Comparison of ENCODE assay signal across 10 cellular contexts in the genomic region with DNA sequence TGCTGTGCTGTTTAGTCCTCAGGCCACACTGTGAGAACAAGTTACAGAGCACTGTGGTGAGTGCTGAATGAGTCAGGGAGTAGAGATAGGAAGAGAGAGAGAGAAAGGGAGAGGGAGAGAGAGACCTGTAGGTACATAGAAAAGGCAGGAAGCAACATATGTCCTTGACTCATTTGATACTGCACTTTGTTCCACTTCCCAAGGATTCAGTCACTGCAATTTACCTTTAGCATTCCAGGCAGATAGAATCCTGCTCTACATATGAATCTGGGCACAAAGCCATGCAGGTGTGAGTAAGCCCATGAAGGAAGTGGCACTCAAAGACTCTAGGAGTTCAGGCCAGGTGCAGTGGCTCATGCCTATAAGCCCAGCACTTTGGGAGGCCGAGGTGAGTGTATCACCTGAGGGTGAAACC. TPM values are rescaled to one million over a fixed set of nuclear protein-coding genes. Genes with fewer than 3 reads are reported as not detected.
A peak's percentile ranks its signal among the peaks of the same experiment; 100 is the strongest.
DNase-seq lines count a peak whose midpoint lies in the region; ATAC-seq and TF ChIP-seq lines count a peak whose summit lies in the region.
"Had no signal": no experiment of that assay in that cellular context is flagged by ENCODE, and none has a peak within 500 bp of the region (broad histone marks: within the 10 kb centered on the region; RNA-seq: fewer than 3 reads in every experiment).

No MANE protein-coding gene starts in this region.

- H3K4me1 ChIP-seq in mesenchymal stem cell (ENCODE audit: control insufficient read depth, insufficient read depth, low read depth, low read length) (no peaks in the 10 kb centered on the region), endodermal cell (ENCODE audit: control insufficient read depth, insufficient read depth, low read length) (no peaks in the 10 kb centered on the region)

- H2BK120ac ChIP-seq in mesenchymal stem cell (ENCODE audit: low read depth, low read length), result no peak overlapping the region

- no peak overlapping the region for H2BK5ac ChIP-seq in mesenchymal stem cell (ENCODE audit: low read depth, low read length, poor library complexity, severe bottlenecking)

- H3K27me3 ChIP-seq in mesenchymal stem cell (ENCODE audit: control insufficient read depth in 1 of 2, insufficient read depth in 1 of 2, low read length in 2 of 2), result peaks cover 5 to 13% of the 10 kb centered on the region in 2 experiments
- no peaks in the 10 kb centered on the region for H3K27me3 ChIP-seq in endodermal cell (ENCODE audit: control insufficient read depth, insufficient read depth, low read length, poor library complexity, severe bottlenecking)
- H3K27me3 ChIP-seq: ovary had no signal

- H3K4me1 Mint-ChIP-seq in activated T-helper 17 cell treated with anti-CD3 and anti-CD28 coated beads, Interleukin-2, amount 50 U/mL, for 72 hours, result peaks cover 31% of the 10 kb centered on the region
- H3K4me1 Mint-ChIP-seq in endodermal cell, result no peaks in the 10 kb centered on the region

- H2AFZ ChIP-seq in mesenchymal stem cell (ENCODE audit: low read depth, low read length), result no peak overlapping the region

- no peaks in the 10 kb centered on the region for H3K9me3 ChIP-seq in mesenchymal stem cell (ENCODE audit: control insufficient read depth, low read length)
- no peaks in the 10 kb centered on the region for H3K9me3 ChIP-seq in endodermal cell (ENCODE audit: control insufficient read depth, low read length)
- H3K9me3 ChIP-seq: ovary had no signal

- H3K9ac ChIP-seq in mesenchymal stem cell (ENCODE audit: low read length), result no peak overlapping the region
- no peak overlapping the region for H3K9ac ChIP-seq in endodermal cell (ENCODE audit: extremely low read depth, low read length, poor library complexity, severe bottlenecking)

- DNase-seq in DMS79 treated with DMSO at 0.1 percent for 48 hours (lab: John Stamatoyannopoulos, UW), result peak; percentile 86
- DNase-seq in NCI-H1105 (lab: John Stamatoyannopoulos, UW), result peak; percentile 44
- DNase-seq in mesenchymal stem cell, result peak; percentile 7
- DNase-seq in hippocampal formation (lab: John Stamatoyannopoulos, UW), result no peak
- no peak for DNase-seq in endodermal cell
- DNase-seq: ovary had no signal

- H3K4me3 ChIP-seq in mesenchymal stem cell (ENCODE audit: insufficient read depth in 1 of 2, low read depth in 1 of 2, low read length in 2 of 2), result no peak overlapping the region
- H3K4me3 ChIP-seq in endodermal cell (ENCODE audit: low read length), result no peak overlapping the region
- H3K4me3 ChIP-seq: ovary had no signal

- H3K14ac ChIP-seq in mesenchymal stem cell (ENCODE audit: low read length in 2 of 2), result no peak overlapping the region

- H4K8ac ChIP-seq in mesenchymal stem cell (ENCODE audit: low read length), result no peak overlapping the region

- no peaks in the 10 kb centered on the region for H3K27me3 Mint-ChIP-seq in activated T-helper 17 cell treated with anti-CD3 and anti-CD28 coated beads, Interleukin-2, amount 50 U/mL, for 72 hours
- H3K27me3 Mint-ChIP-seq in endodermal cell (ENCODE audit: insufficient read depth), result no peaks in the 10 kb centered on the region

- H3K4me3 Mint-ChIP-seq in activated T-helper 17 cell treated with anti-CD3 and anti-CD28 coated beads, Interleukin-2, amount 50 U/mL, for 72 hours, result peak overlapping the region; percentile 89
- no peak overlapping the region for H3K4me3 Mint-ChIP-seq in endodermal cell

- H2BK15ac ChIP-seq in mesenchymal stem cell (ENCODE audit: low read depth, poor library complexity, severe bottlenecking), result no peak overlapping the region

- H3K27ac ChIP-seq in mesenchymal stem cell (ENCODE audit: low read length, poor library complexity, severe bottlenecking) (no peak overlapping the region), endodermal cell (ENCODE audit: low read depth, low read length) (no peak overlapping the region)
- H3K27ac ChIP-seq: ovary had no signal

- no peak overlapping the region for H2AK5ac ChIP-seq in mesenchymal stem cell (ENCODE audit: low read length, severe bottlenecking)

- no peaks in the 10 kb centered on the region for H3K79me1 ChIP-seq in mesenchymal stem cell (replicated peaks; ENCODE audit: low read length, poor library complexity, severe bottlenecking)

- H2BK12ac ChIP-seq in mesenchymal stem cell (ENCODE audit: low read length in 2 of 2), result no peak overlapping the region

- H3K36me3 ChIP-seq in mesenchymal stem cell (ENCODE audit: control insufficient read depth in 1 of 2, insufficient read depth in 2 of 2, low read depth in 1 of 2, low read length in 2 of 2) (no peaks in the 10 kb centered on the region), endodermal cell (ENCODE audit: control insufficient read depth, insufficient read depth, low read length) (no peaks in the 10 kb centered on the region)
- H3K36me3 ChIP-seq: ovary had no signal

- no peak overlapping the region for H3K4me2 ChIP-seq in mesenchymal stem cell (ENCODE audit: low read length, poor library complexity, severe bottlenecking)

- H3K23ac ChIP-seq in mesenchymal stem cell (ENCODE audit: low read length in 2 of 2), result no peak overlapping the region

- H3K18ac ChIP-seq in mesenchymal stem cell (ENCODE audit: low read depth in 1 of 2, low read length in 2 of 2), result no peak overlapping the region

- H3K4ac ChIP-seq in mesenchymal stem cell (ENCODE audit: low read depth in 1 of 2, low read length in 2 of 2), result no peak overlapping the region

- H4K91ac ChIP-seq in mesenchymal stem cell (ENCODE audit: low read length), result no peak overlapping the region

- H3K36me3 Mint-ChIP-seq in activated T-helper 17 cell treated with anti-CD3 and anti-CD28 coated beads, Interleukin-2, amount 50 U/mL, for 72 hours (ENCODE audit: low read depth), result peaks cover 31% of the 10 kb centered on the region
- H3K36me3 Mint-ChIP-seq in endodermal cell (ENCODE audit: low read depth), result no peaks in the 10 kb centered on the region

- 86% methylated on average over 1 of the region's 1 CpG for WGBS in mesenchymal stem cell
- 81 to 100% methylated on average over 1 of the region's 1 CpG for WGBS in endodermal cell (ENCODE audit: insufficient coverage in 1 of 2, insufficient read length in 1 of 2), 2 experiments

- peak; percentile 68 for ATAC-seq in activated T-helper 17 cell treated with anti-CD3 and anti-CD28 coated beads, Interleukin-2, amount 50 U/mL, for 72 hours (replicated peaks)
- ATAC-seq in GM21367 (IDR thresholded peaks at IDR 0.05; ENCODE audit: unreplicated experiment) (no peak), HG02884 (IDR thresholded peaks at IDR 0.05; ENCODE audit: unreplicated experiment) (no peak)

- peak overlapping the region; percentile 93 for H3K27ac Mint-ChIP-seq in activated T-helper 17 cell treated with anti-CD3 and anti-CD28 coated beads, Interleukin-2, amount 50 U/mL, for 72 hours
- H3K27ac Mint-ChIP-seq in endodermal cell, result no peak overlapping the region

- TF ChIP-seq CTCF in endodermal cell (conservative IDR thresholded peaks at IDR 0.05), result no peak

- H3K9me3 Mint-ChIP-seq in activated T-helper 17 cell treated with anti-CD3 and anti-CD28 coated beads, Interleukin-2, amount 50 U/mL, for 72 hours, result no peaks in the 10 kb centered on the region
- no peaks in the 10 kb centered on the region for H3K9me3 Mint-ChIP-seq in endodermal cell

RNA-seq across cellular contexts. Expression of a gene that starts 1.0 kb away (rescaled TPM):
- 10 to 100 TPM; 52.9 to 58.4 TPM for total RNA-seq in activated T-helper 17 cell treated with anti-CD3 and anti-CD28 coated beads, Interleukin-2, amount 50 U/mL, for 72 hours
- polyA plus RNA-seq in mesenchymal stem cell (2013, experiment 1 of 2), result not detected
- polyA plus RNA-seq in mesenchymal stem cell (2013, experiment 2 of 2), result not detected
- not detected for total RNA-seq in endodermal cell
- not detected for polyA plus RNA-seq in endodermal cell (2013, experiment 1 of 2)
- polyA plus RNA-seq in endodermal cell (2013, experiment 2 of 2), result not detected
- total RNA-seq: fibroblast of lung had no signal
- polyA plus RNA-seq: fibroblast of lung had no signal

Comparison
In these comparisons a context has a peak if more than half of its experiments do, and no peak if none do; other contexts are left out.
1. DNase-seq: peak in DMS79 treated with DMSO at 0.1 percent for 48 hours (single experiment), NCI-H1105 (single experiment) and mesenchymal stem cell (single experiment); none in hippocampal formation (0 of 2) and endodermal cell (single experiment).
2. RNA of a gene that starts 1.0 kb away (total RNA-seq): 52.9 to 58.4 TPM in activated T-helper 17 cell treated with anti-CD3 and anti-CD28 coated beads, Interleukin-2, amount 50 U/mL, for 72 hours; not detected in endodermal cell; every median in the first group is over 10 times any median in the second.